In the genomic region with DNA sequence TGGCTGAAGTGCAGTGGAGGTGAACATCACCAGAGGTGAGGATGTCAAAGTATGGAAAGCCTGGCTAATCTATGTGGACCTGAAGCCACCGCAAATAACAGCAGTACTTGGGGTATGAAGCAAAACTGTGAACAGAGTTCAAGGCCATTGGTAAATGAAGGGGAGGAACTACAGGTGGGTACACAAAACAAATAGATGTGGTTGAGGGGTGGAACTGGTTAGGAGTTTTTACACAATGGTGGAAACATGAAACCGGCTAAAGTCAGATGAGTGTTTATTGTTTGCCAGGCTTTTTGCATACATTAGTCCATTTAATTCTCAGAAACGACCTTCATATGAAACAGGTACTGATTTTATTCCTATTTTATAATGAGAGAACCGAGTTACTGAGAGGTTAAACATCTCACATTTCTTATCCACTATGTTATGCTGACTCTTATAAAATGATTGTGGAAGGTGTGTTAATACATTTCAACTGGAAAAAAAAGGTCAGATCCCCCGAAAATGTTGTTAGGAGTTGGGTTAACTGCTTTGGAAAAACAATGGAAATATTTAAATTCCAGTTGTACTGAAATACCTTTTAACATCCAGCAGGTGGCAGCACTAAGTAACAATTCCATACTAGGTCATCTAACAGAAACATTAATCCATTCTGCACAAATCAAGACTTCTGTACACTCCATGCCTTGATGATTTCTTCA, we compare ENCODE assay signal across 7 cellular contexts. TPM values are rescaled to one million over a fixed set of nuclear protein-coding genes. Genes with fewer than 3 reads are reported as not detected.
A peak's percentile ranks its signal among the peaks of the same experiment; 100 is the strongest.
DNase-seq lines count a peak whose midpoint lies in the region; ATAC-seq and TF ChIP-seq lines count a peak whose summit lies in the region.

No MANE protein-coding gene starts in this region.

- H3K27me3 ChIP-seq in endodermal cell (ENCODE audit: control insufficient read depth, insufficient read depth, low read length, poor library complexity, severe bottlenecking): no peaks in the 10 kb centered on the region

- H3K27ac Mint-ChIP-seq in endodermal cell: peak overlapping the region; percentile 76
- no peak overlapping the region for H3K27ac Mint-ChIP-seq in nephron progenitor cell

- H3K27ac ChIP-seq in OCI-LY7 (ENCODE audit: low read depth, low read length, poor library complexity, severe bottlenecking) (no peak overlapping the region), endodermal cell (ENCODE audit: low read depth, low read length) (no peak overlapping the region)

- DNase-seq in Daoy (ENCODE audit: low read depth) (peak; percentile 46), OCI-LY7 (ENCODE audit: low spot score) (peak; percentile 59), endodermal cell (no peak), nephron progenitor cell (no peak), activated gamma-delta T cell treated with Interleukin-2 at 50 U/mL for 16 hours (no peak)

- ATAC-seq in HG03175 (IDR thresholded peaks at IDR 0.05; ENCODE audit: unreplicated experiment) (peak; percentile 47), HG02840 (IDR thresholded peaks at IDR 0.05; ENCODE audit: low FRiP score, unreplicated experiment) (no peak)

- H3K79me2 ChIP-seq in OCI-LY7 (ENCODE audit: insufficient read depth, low read depth, low read length): no peaks in the 10 kb centered on the region

- no peaks in the 10 kb centered on the region for H4K20me1 ChIP-seq in OCI-LY7 (ENCODE audit: insufficient read depth, low read length)

- H3K4me1 Mint-ChIP-seq in endodermal cell (no peaks in the 10 kb centered on the region), nephron progenitor cell (peaks cover 11% of the 10 kb centered on the region)

- H3K4me3 Mint-ChIP-seq in endodermal cell (no peak overlapping the region), nephron progenitor cell (no peak overlapping the region)

- 72 to 100% methylated on average over 1 to 4 of the region's 5 CpGs for WGBS in endodermal cell (ENCODE audit: insufficient coverage in 1 of 2, insufficient read length in 1 of 2), 2 experiments

- H3K36me3 ChIP-seq in OCI-LY7 (ENCODE audit: insufficient read depth, low read length) (peaks cover 53% of the 10 kb centered on the region), endodermal cell (ENCODE audit: control insufficient read depth, insufficient read depth, low read length) (peaks cover 68% of the 10 kb centered on the region)

- no peaks in the 10 kb centered on the region for H3K9me2 ChIP-seq in OCI-LY7 (ENCODE audit: insufficient read depth, low read length)

- H3K9me3 Mint-ChIP-seq in endodermal cell (no peaks in the 10 kb centered on the region), nephron progenitor cell (no peaks in the 10 kb centered on the region)

- peak; percentile 90 for TF ChIP-seq CTCF in OCI-LY7 (conservative IDR thresholded peaks at IDR 0.05; ENCODE audit: low read length)
- peak; percentile 86 for TF ChIP-seq CTCF in endodermal cell (conservative IDR thresholded peaks at IDR 0.05)
- TF ChIP-seq CTCF in nephron progenitor cell (IDR thresholded peaks at IDR 0.05): peak; percentile 65

- CTCF ChIA-PET in OCI-LY7 (lab: Charles Lee; ENCODE audit: unreplicated experiment): no interaction called here

- H3K4me2 ChIP-seq in OCI-LY7 (ENCODE audit: low read length): no peak overlapping the region

- no peaks in the 10 kb centered on the region for H3K9me3 ChIP-seq in OCI-LY7 (ENCODE audit: low read length)
- peaks cover 6% of the 10 kb centered on the region for H3K9me3 ChIP-seq in endodermal cell (ENCODE audit: control insufficient read depth, low read length)

- H3K27me3 Mint-ChIP-seq in endodermal cell (ENCODE audit: insufficient read depth): no peaks in the 10 kb centered on the region
- no peaks in the 10 kb centered on the region for H3K27me3 Mint-ChIP-seq in nephron progenitor cell (ENCODE audit: low read depth, poor library complexity)

- POLR2A ChIA-PET in OCI-LY7 (lab: Charles Lee): interaction anchor here (0.6 kb wide), 1 partner anchor 101 kb away, joined by 3 read pairs; no protein-coding TSS in a partner anchor

- intact Hi-C loops in OCI-LY7 (cut with micrococcal nuclease; ENCODE audit: unreplicated experiment): no loop called here

- no peak overlapping the region for H2AFZ ChIP-seq in OCI-LY7 (ENCODE audit: low read length)

- no TSS peak for BruUV-seq in OCI-LY7 (replicated peaks; lab: Mats Ljungman, UMichigan)

- H3K4me1 ChIP-seq in OCI-LY7 (ENCODE audit: insufficient read depth, low read length, poor library complexity, severe bottlenecking) (no peaks in the 10 kb centered on the region), endodermal cell (ENCODE audit: control insufficient read depth, insufficient read depth, low read length) (no peaks in the 10 kb centered on the region)

- peaks cover 63% of the 10 kb centered on the region for H3K36me3 Mint-ChIP-seq in endodermal cell (ENCODE audit: low read depth)
- H3K36me3 Mint-ChIP-seq in nephron progenitor cell (ENCODE audit: low read depth): peaks cover 84% of the 10 kb centered on the region

- H3K4me3 ChIP-seq in OCI-LY7 (ENCODE audit: low read depth, low read length, poor library complexity, severe bottlenecking) (no peak overlapping the region), endodermal cell (ENCODE audit: low read length) (no peak overlapping the region)

- H3K9ac ChIP-seq in endodermal cell (ENCODE audit: extremely low read depth, low read length, poor library complexity, severe bottlenecking): no peak overlapping the region

RNA-seq across cellular contexts. Expression of gene GTF2B, which starts 44.3 kb away (rescaled TPM):
- total RNA-seq in Daoy (2014; rRNA removed; shearing (Covaris generic)): 108 and 109 TPM in 2 replicates
- total RNA-seq in OCI-LY7 (2014; rRNA removed; shearing (Covaris generic)): 40.3 and 41.1 TPM in 2 replicates
- 28.9 and 30.8 TPM in 2 replicates for total RNA-seq in OCI-LY7 (2022)
- 10 to 100 TPM; 18.6 to 19.9 TPM for total RNA-seq in endodermal cell
- 31.8 TPM for polyA plus RNA-seq in endodermal cell (2013, experiment 1 of 2)
- polyA plus RNA-seq in endodermal cell (2013, experiment 2 of 2): 32.1 TPM

RNA-seq across cellular contexts. Expression of gene KYAT3, which starts 56.8 kb away (rescaled TPM):
- total RNA-seq in Daoy (2014; rRNA removed; shearing (Covaris generic)): 30.7 and 34.9 TPM in 2 replicates
- total RNA-seq in OCI-LY7 (2014; rRNA removed; shearing (Covaris generic)): 5.9 and 7.5 TPM in 2 replicates
- total RNA-seq in OCI-LY7 (2022) (24.1 and 26.3 TPM in 2 replicates), endodermal cell (10 to 100 TPM; 33.9 to 36.4 TPM)
- 54.1 TPM for polyA plus RNA-seq in endodermal cell (2013, experiment 1 of 2)
- polyA plus RNA-seq in endodermal cell (2013, experiment 2 of 2): 47.6 TPM

RNA-seq across cellular contexts. Expression of gene RBMXL1, which starts 56.8 kb away (rescaled TPM):
- 14.1 and 16.5 TPM in 2 replicates for total RNA-seq in Daoy (2014; rRNA removed; shearing (Covaris generic))
- total RNA-seq in OCI-LY7 (2014; rRNA removed; shearing (Covaris generic)): 6.7 and 7.0 TPM in 2 replicates
- total RNA-seq in OCI-LY7 (2022): 13.7 and 15.3 TPM in 2 replicates
- total RNA-seq in endodermal cell: 10 to 100 TPM; 20.1 to 27.7 TPM
- 9.7 TPM for polyA plus RNA-seq in endodermal cell (2013, experiment 1 of 2)
- 9.5 TPM for polyA plus RNA-seq in endodermal cell (2013, experiment 2 of 2)

Comparison
In these comparisons a context has a peak if more than half of its experiments do, and no peak if none do; other contexts are left out.
1. DNase-seq: peak in Daoy (single experiment) and OCI-LY7 (single experiment); none in endodermal cell (single experiment), nephron progenitor cell (single experiment) and activated gamma-delta T cell treated with Interleukin-2 at 50 U/mL for 16 hours (single experiment).
2. Peak in every context shown above with its lines, with median percentiles within 50 percentile points of each other: CTCF ChIP-seq.